ENCODE assay signal across 9 cellular contexts in the genomic region with DNA sequence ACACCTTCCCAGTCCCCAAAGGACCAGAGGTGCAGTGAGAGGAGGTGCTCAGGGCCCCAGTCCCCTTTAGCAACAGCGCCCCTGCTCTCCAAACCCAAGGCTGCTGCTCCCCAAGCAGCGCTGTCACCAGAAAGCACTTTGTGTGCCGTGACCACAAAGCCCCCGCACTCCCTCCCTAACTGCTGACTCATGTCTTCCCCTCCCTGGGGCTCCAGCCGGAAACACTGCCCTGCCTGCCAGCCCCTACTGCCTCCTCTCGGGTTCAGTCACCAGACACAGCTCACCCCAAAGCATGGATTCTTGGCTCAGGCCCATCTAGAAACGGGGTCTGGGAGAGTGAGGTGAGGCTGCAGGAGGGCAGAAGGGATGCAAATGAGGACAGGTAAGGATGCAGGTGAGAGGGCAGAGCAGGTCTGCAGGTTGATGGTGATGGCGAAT. TPM values are rescaled to one million over a fixed set of nuclear protein-coding genes. Genes with fewer than 3 reads are reported as not detected.
DNase-seq lines count a peak whose midpoint lies in the region; ATAC-seq, FAIRE-seq and TF ChIP-seq lines count a peak whose summit lies in the region.
"Had no signal": no experiment of that assay in that cellular context is flagged by ENCODE, and none has a peak within 500 bp of the region (broad histone marks: within the 10 kb centered on the region; RNA-seq: fewer than 3 reads in every experiment).

No MANE protein-coding gene starts in this region.

- H3K36me3 Mint-ChIP-seq in T-helper 2 cell treated with Interferon-gamma antibody and Interleukin-4, amounts not matched to agents 5 μg/mL and 100 μg/mL, for 36 hours (ENCODE audit: low read depth): no peaks in the 10 kb centered on the region

- FAIRE-seq in kidney (lab: Jason Lieb, UNC): no peak
- FAIRE-seq: endometrium had no signal

- H3K4me3 ChIP-seq in adrenal gland (no peak overlapping the region), kidney (ENCODE audit: low read length in 2 of 2) (no peak overlapping the region)

- H3K27ac ChIP-seq in adrenal gland (peak overlapping the region in 2 of 5 donors; percentile 40 to 44), kidney (ENCODE audit: low read depth in 2 of 2, low read length in 2 of 2) (no peak overlapping the region)

- peak overlapping the region; percentile 91 for H3K27ac Mint-ChIP-seq in T-helper 2 cell treated with Interferon-gamma antibody and Interleukin-4, amounts not matched to agents 5 μg/mL and 100 μg/mL, for 36 hours

- H3K36me3 ChIP-seq in adrenal gland (replicated peaks in 1 of 2): peaks cover 0 to 37% of the 10 kb centered on the region in 2 donors
- no peaks in the 10 kb centered on the region for H3K36me3 ChIP-seq in kidney (ENCODE audit: control insufficient read depth in 1 of 2, insufficient read depth in 2 of 2, low read length in 2 of 2)

- TF ChIP-seq POLR2A in GM18526 (IDR thresholded peaks at IDR 0.05; ENCODE audit: extremely low read depth, insufficient read length): peak; percentile 40
- TF ChIP-seq POLR2A in adrenal gland (IDR thresholded peaks at IDR 0.05): no peak

- peak overlapping the region; percentile 77 for H3K4me3 Mint-ChIP-seq in T-helper 2 cell treated with Interferon-gamma antibody and Interleukin-4, amounts not matched to agents 5 μg/mL and 100 μg/mL, for 36 hours

- H3K27me3 ChIP-seq in adrenal gland: no peaks in the 10 kb centered on the region

- intact Hi-C loops in adrenal gland (cut with DNase I): no loop called here
- intact Hi-C loops in kidney (cut with DNase I): no loop called here

- H3K9ac ChIP-seq in kidney (ENCODE audit: low read length in 2 of 2): no peak overlapping the region

- ATAC-seq in HG03439 (IDR thresholded peaks at IDR 0.05; ENCODE audit: unreplicated experiment): peak; percentile 60
- no peak for ATAC-seq in HG02870 (IDR thresholded peaks at IDR 0.05; ENCODE audit: unreplicated experiment)
- ATAC-seq in HG02884 (IDR thresholded peaks at IDR 0.05; ENCODE audit: unreplicated experiment): no peak

- 10 to 38% (median 14%) methylated on average over 6 to 8 of the region's 8 CpGs for WGBS in adrenal gland, 4 donors

- TF ChIP-seq CTCF in adrenal gland (IDR thresholded peaks at IDR 0.05) (no peak), kidney (IDR thresholded peaks at IDR 0.05; ENCODE audit: borderline replicate concordance, extremely low read depth, insufficient read depth) (no peak)

- DNase-seq in T-helper 2 cell treated with Interferon-gamma antibody and Interleukin-4, amounts not matched to agents 5 μg/mL and 100 μg/mL, for 36 hours (ENCODE audit: low spot score): peak; percentile 96
- peak; percentile 61 to 89 (median 84) for DNase-seq in adrenal gland
- peak; percentile 91 for DNase-seq in kidney
- peak; percentile 80 for DNase-seq in stimulated activated CD8-positive, alpha-beta memory T cell treated with anti-CD3 and anti-CD28 coated beads, Interleukin-15, amount 100 ng/mL, for 1 hour (ENCODE audit: low read depth)

- H3K4me1 Mint-ChIP-seq in T-helper 2 cell treated with Interferon-gamma antibody and Interleukin-4, amounts not matched to agents 5 μg/mL and 100 μg/mL, for 36 hours (ENCODE audit: low read depth): peaks cover 60% of the 10 kb centered on the region

- no peaks in the 10 kb centered on the region for H3K27me3 Mint-ChIP-seq in T-helper 2 cell treated with Interferon-gamma antibody and Interleukin-4, amounts not matched to agents 5 μg/mL and 100 μg/mL, for 36 hours (ENCODE audit: low read depth)

- H3K4me1 ChIP-seq in adrenal gland (replicated peaks in 1 of 2) (peaks cover 0 to 7% of the 10 kb centered on the region in 2 donors), kidney (ENCODE audit: control insufficient read depth in 1 of 2, insufficient read depth in 1 of 2, low read depth in 1 of 2, low read length in 2 of 2) (no peaks in the 10 kb centered on the region)

- peaks cover 4% of the 10 kb centered on the region for H3K9me3 Mint-ChIP-seq in T-helper 2 cell treated with Interferon-gamma antibody and Interleukin-4, amounts not matched to agents 5 μg/mL and 100 μg/mL, for 36 hours

- H3K9me3 ChIP-seq in adrenal gland (replicated peaks in 1 of 3) (no peaks in the 10 kb centered on the region), kidney (ENCODE audit: control insufficient read depth in 1 of 2, low read length in 2 of 2) (no peaks in the 10 kb centered on the region)

RNA-seq across cellular contexts. Expression of a gene that starts 4.9 kb away (rescaled TPM):
- total RNA-seq in adrenal gland (1 to 10 TPM in 2 of 8 donors, under 1 TPM in 5, not detected in 1; 0.18 to 2.5 (median 0.71) TPM), kidney (2.5 TPM)
- polyA plus RNA-seq in adrenal gland (1 to 10 TPM in 2 of 3 donors, under 1 TPM in 1; 0.60 to 3.5 (median 3.0) TPM), kidney (ENCODE audit: insufficient read depth, low read depth, low replicate concordance) (not detected)

RNA-seq across cellular contexts. Expression of a gene that starts 45.6 kb away (rescaled TPM):
- total RNA-seq in adrenal gland (1,000 to 10,000 TPM; 1,565 to 5,179 (median 2,192) TPM), kidney (3,831 TPM)
- polyA plus RNA-seq in adrenal gland (1,000 to 10,000 TPM; 1,199 to 4,143 (median 3,889) TPM), kidney (ENCODE audit: insufficient read depth, low read depth, low replicate concordance) (452 TPM)
